10 cellular contexts compared by ENCODE assay signal in the genomic region with DNA sequence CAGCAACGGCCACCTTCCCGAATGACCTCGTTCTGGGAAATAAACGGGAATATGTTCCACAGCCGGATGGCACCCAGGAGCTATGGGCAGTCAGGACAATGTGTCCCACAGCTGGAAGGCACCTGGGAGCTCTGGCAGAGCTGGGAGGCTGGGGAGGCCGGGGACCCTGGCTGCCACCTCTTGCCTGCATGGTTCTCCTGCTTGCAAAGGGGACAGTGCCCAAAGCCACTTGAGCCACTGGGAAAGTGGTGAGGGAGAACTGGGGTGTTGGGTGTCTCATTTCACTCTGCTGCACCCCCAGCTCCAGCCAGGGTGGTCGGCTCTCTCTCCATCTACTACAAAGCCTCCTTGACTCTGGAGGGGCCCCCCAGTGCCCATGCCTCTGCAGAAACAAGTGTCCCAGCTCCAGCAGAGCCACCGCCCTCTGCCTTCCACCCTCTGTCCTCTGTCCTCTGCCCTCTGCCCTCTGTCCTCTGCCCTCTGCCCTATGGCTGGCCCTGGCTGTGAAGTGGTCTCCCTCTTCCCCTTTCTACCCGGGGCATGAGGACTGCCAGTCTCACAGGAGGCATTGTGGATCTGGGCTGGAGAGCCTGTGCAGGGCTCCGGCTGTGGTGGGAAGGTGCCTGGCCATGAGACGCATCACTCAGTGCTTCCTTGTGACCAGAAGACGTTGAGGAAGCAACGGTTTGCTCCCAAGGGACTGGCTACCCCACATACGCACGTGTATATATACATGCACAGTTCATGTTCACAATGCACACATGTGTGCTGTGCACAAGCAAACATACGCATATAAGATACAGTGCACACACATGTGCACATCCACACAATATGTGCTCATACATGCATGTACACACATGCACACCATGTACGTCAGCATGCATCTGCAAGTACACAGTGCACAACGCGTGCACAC. TPM values are rescaled to one million over a fixed set of nuclear protein-coding genes. Genes with fewer than 3 reads are reported as not detected.
DNase-seq lines count a peak whose midpoint lies in the region; ATAC-seq and TF ChIP-seq lines count a peak whose summit lies in the region.
"Had no signal": no experiment of that assay in that cellular context is flagged by ENCODE, and none has a peak within 500 bp of the region (broad histone marks: within the 10 kb centered on the region; RNA-seq: fewer than 3 reads in every experiment).

No MANE protein-coding gene starts in this region.

- H3K4me3 ChIP-seq in RWPE2 (ENCODE audit: severe bottlenecking) (no peak overlapping the region), skeletal muscle satellite cell (ENCODE audit: low read length) (no peak overlapping the region)

- H3K27ac ChIP-seq in RWPE2 (ENCODE audit: poor library complexity, severe bottlenecking) (no peak overlapping the region), layer of hippocampus (ENCODE audit: low read depth, low read length) (peak overlapping the region; percentile 60)

- in situ Hi-C loops in GM13976 (cut with MboI; ENCODE audit: low sequenced_read_pairs, unreplicated experiment), result no loop called here

- TF ChIP-seq CTCF in GM13976 (IDR thresholded peaks at IDR 0.05; ENCODE audit: borderline replicate concordance, control extremely low read depth, extremely low read depth, insufficient read depth, missing control alignments) (no peak), RWPE2 (IDR thresholded peaks at IDR 0.05; ENCODE audit: poor library complexity, severe bottlenecking) (no peak)

- peaks cover 20% of the 10 kb centered on the region for H3K4me1 ChIP-seq in RWPE2 (ENCODE audit: insufficient read depth, poor library complexity, severe bottlenecking)
- H3K4me1 ChIP-seq in skeletal muscle satellite cell (ENCODE audit: control insufficient read depth, insufficient read depth, low read length), result peaks cover 28% of the 10 kb centered on the region

- peak overlapping the region; percentile 83 for H3K4me2 ChIP-seq in skeletal muscle satellite cell (ENCODE audit: low read length)

- H3K36me3 ChIP-seq in RWPE2 (ENCODE audit: low read depth) (no peaks in the 10 kb centered on the region), skeletal muscle satellite cell (ENCODE audit: insufficient read depth, low read length) (no peaks in the 10 kb centered on the region)

- H3K9ac ChIP-seq in skeletal muscle satellite cell (ENCODE audit: low read depth, low read length), result peak overlapping the region; percentile 78

- DNase-seq in GM13976 (ENCODE audit: low spot score) (peak; percentile 13), RWPE2 (ENCODE audit: low spot score) (peak; percentile 34), iPS-NIHi11 (ENCODE audit: low spot score) (no peak), DMS79 (lab: John Stamatoyannopoulos, UW) (no peak), NCI-H187 treated with DMSO at 0.1 percent for 48 hours (lab: John Stamatoyannopoulos, UW) (no peak), RKO (ENCODE audit: low spot score) (no peak)
- DNase-seq: effector CD4-positive, alpha-beta T cell; NCI-H1105 had no signal

- H3K9me3 ChIP-seq in RWPE2 (ENCODE audit: severe bottlenecking), result no peaks in the 10 kb centered on the region
- H3K9me3 ChIP-seq in skeletal muscle satellite cell (replicated peaks; ENCODE audit: low read length), result no peaks in the 10 kb centered on the region

- no peak for ATAC-seq in RWPE2 (ENCODE audit: low read depth)

- no peaks in the 10 kb centered on the region for H3K27me3 ChIP-seq in RWPE2 (ENCODE audit: insufficient read depth, poor library complexity, severe bottlenecking)
- no peaks in the 10 kb centered on the region for H3K27me3 ChIP-seq in layer of hippocampus (ENCODE audit: control insufficient read depth, insufficient read depth, low read length)
- H3K27me3 ChIP-seq in skeletal muscle satellite cell (ENCODE audit: control insufficient read depth, insufficient read depth, low read length), result peaks cover 9% of the 10 kb centered on the region

RNA-seq across cellular contexts. Expression of a gene that starts 21.5 kb away (rescaled TPM):
- 11.4 and 14.9 TPM in 2 replicates for total RNA-seq in skeletal muscle satellite cell (2012; rRNA removed)

Comparison
In these comparisons a context has a peak if more than half of its experiments do, and no peak if none do; other contexts are left out.
1. DNase-seq: peak in GM13976 (single experiment) and RWPE2 (single experiment); none in iPS-NIHi11 (single experiment), DMS79 (single experiment), NCI-H187 treated with DMSO at 0.1 percent for 48 hours (single experiment) and RKO (single experiment).